Comparison of ENCODE assay signal across 18 cellular contexts in genomic region chr6:137188855-137189254, GRCh38. TPM values are rescaled to one million over a fixed set of nuclear protein-coding genes. Genes with fewer than 3 reads are reported as not detected.
A peak's percentile ranks its signal among the peaks of the same experiment; 100 is the strongest.
DNase-seq lines count a peak whose midpoint lies in the region; ATAC-seq and TF ChIP-seq lines count a peak whose summit lies in the region.
"Had no signal": no experiment of that assay in that cellular context is flagged by ENCODE, and none has a peak within 500 bp of the region (broad histone marks: within the 10 kb centered on the region; RNA-seq: fewer than 3 reads in every experiment).

No MANE protein-coding gene starts in this region.

- H3K79me2 ChIP-seq in GM23338 (replicated peaks; ENCODE audit: insufficient read depth) = no peaks in the 10 kb centered on the region

- no peak overlapping the region for H3K27ac Mint-ChIP-seq in GM23338
- H3K27ac Mint-ChIP-seq: activated naive CD4-positive, alpha-beta T cell treated with anti-CD3 and anti-CD28 coated beads, Interleukin-2, amount 10 ng/mL, durations not matched to agents 7 days and 5 days; CD8-positive, alpha-beta memory T cell; natural killer cell treated with Interleukin-12 subunit alpha and Interleukin-12 subunit beta and Interleukin-15 and Interleukin-18, amount 100 ng/mL, for 72 hours had no signal

- no peak overlapping the region for H3K4me3 Mint-ChIP-seq in GM23338
- H3K4me3 Mint-ChIP-seq: activated naive CD4-positive, alpha-beta T cell treated with anti-CD3 and anti-CD28 coated beads, Interleukin-2, amount 10 ng/mL, durations not matched to agents 7 days and 5 days; CD8-positive, alpha-beta memory T cell; natural killer cell treated with Interleukin-12 subunit alpha and Interleukin-12 subunit beta and Interleukin-15 and Interleukin-18, amount 100 ng/mL, for 72 hours had no signal

- H3K9me2 ChIP-seq in GM23338 (ENCODE audit: insufficient read depth) = no peaks in the 10 kb centered on the region

- H3K4me3 ChIP-seq in GM23338 = no peak overlapping the region
- H3K4me3 ChIP-seq: lung had no signal

- H3K4me1 ChIP-seq in GM23338 (ENCODE audit: insufficient read depth) = no peaks in the 10 kb centered on the region

- H3K9me3 Mint-ChIP-seq in GM23338 = peaks cover 86% of the 10 kb centered on the region
- H3K9me3 Mint-ChIP-seq: natural killer cell treated with Interleukin-12 subunit alpha and Interleukin-12 subunit beta and Interleukin-15 and Interleukin-18, amount 100 ng/mL, for 72 hours had no signal

- no peaks in the 10 kb centered on the region for H3F3A ChIP-seq in GM23338 (replicated peaks; ENCODE audit: low read depth)

- H3K27me3 Mint-ChIP-seq in GM23338 (ENCODE audit: insufficient read depth, low read depth, poor library complexity) = peaks cover 3% of the 10 kb centered on the region
- H3K27me3 Mint-ChIP-seq: natural killer cell treated with Interleukin-12 subunit alpha and Interleukin-12 subunit beta and Interleukin-15 and Interleukin-18, amount 100 ng/mL, for 72 hours had no signal

- ATAC-seq in GM23338 (no peak), GM19397 (IDR thresholded peaks at IDR 0.05; ENCODE audit: unreplicated experiment) (no peak)
- ATAC-seq: activated CD4-positive, CD25-positive, alpha-beta regulatory T cell treated with anti-CD3 and anti-CD28 coated beads, Interleukin-2, amount 50 U/mL, for 24 hours; natural killer cell treated with Interleukin-12 subunit alpha and Interleukin-12 subunit beta and Interleukin-15 and Interleukin-18, amount 100 ng/mL, for 72 hours; Panc1 had no signal

- no peak overlapping the region for H3K27ac ChIP-seq in GM23338 (ENCODE audit: low read depth)
- H3K27ac ChIP-seq: brain microvascular endothelial cell had no signal

- H2AFZ ChIP-seq in GM23338 = no peak overlapping the region

- peaks cover 53% of the 10 kb centered on the region for H3K36me3 Mint-ChIP-seq in GM23338 (ENCODE audit: low read depth)

- no peak overlapping the region for H3K4me2 ChIP-seq in GM23338

- no peak for TF ChIP-seq CTCF in GM23338 (conservative IDR thresholded peaks at IDR 0.05; ENCODE audit: low read depth in 2 of 2)

- H3K36me3 ChIP-seq in GM23338 (ENCODE audit: insufficient read depth) = peaks cover 40% of the 10 kb centered on the region
- H3K36me3 ChIP-seq: brain microvascular endothelial cell had no signal

- DNase-seq in DMS79 treated with DMSO at 0.1 percent for 48 hours (lab: John Stamatoyannopoulos, UW) (peak; percentile 6), DMS79 (lab: John Stamatoyannopoulos, UW) (no peak), GM23338 (ENCODE audit: low spot score) (peak; percentile 85), RPMI7951 (ENCODE audit: low read depth) (peak; percentile 33), glomerular visceral epithelial cell (ENCODE audit: extremely low spot score) (peak; percentile 5), cerebellar nuclear complex (lab: John Stamatoyannopoulos, UW) (no peak), NCI-H1048 (lab: John Stamatoyannopoulos, UW) (no peak)
- DNase-seq: activated naive CD4-positive, alpha-beta T cell treated with anti-CD3 and anti-CD28 coated beads, Interleukin-2, amount 10 ng/mL, durations not matched to agents 7 days and 5 days; brain microvascular endothelial cell; CD8-positive, alpha-beta memory T cell; NCI-H510A treated with DMSO at 0.1 percent for 48 hours; substantia nigra had no signal

- no peaks in the 10 kb centered on the region for H4K20me1 ChIP-seq in GM23338 (replicated peaks; ENCODE audit: insufficient read depth)

- H3K4me1 Mint-ChIP-seq in GM23338 = no peaks in the 10 kb centered on the region
- H3K4me1 Mint-ChIP-seq: activated naive CD4-positive, alpha-beta T cell treated with anti-CD3 and anti-CD28 coated beads, Interleukin-2, amount 10 ng/mL, durations not matched to agents 7 days and 5 days; CD8-positive, alpha-beta memory T cell had no signal

- no peaks in the 10 kb centered on the region for H3K27me3 ChIP-seq in GM23338 (ENCODE audit: insufficient read depth)
- H3K27me3 ChIP-seq: brain microvascular endothelial cell had no signal

TF ChIP-seq in GM23338, 12 proteins besides CTCF, POLR2A, EP300 and RAD21:
- no peak for TF ChIP-seq ZNF331 (CRISPR knock-in tag; IDR thresholded peaks at IDR 0.05; ENCODE audit: low read depth)
- 0 out of 2 replicates have a peak, but pooled peaks have one; percentile 31 for TF ChIP-seq ZNF114 (CRISPR knock-in tag; IDR thresholded peaks at IDR 0.05)

RNA-seq across cellular contexts. Expression of gene IL22RA2, which starts 15.4 kb away (rescaled TPM):
- total RNA-seq in GM23338 (2014; rRNA removed; shearing (Covaris generic)) = not detected in 2 replicates
- polyA plus RNA-seq in GM23338 (2016; fragmentation: Nextera tagmentation; extraction: Ambion mirVana) = not detected in 2 replicates
- not detected in 2 replicates for total RNA-seq in RPMI7951 (2014; rRNA removed; shearing (Covaris generic))
- total RNA-seq: CD8-positive, alpha-beta memory T cell; HT1080; natural killer cell treated with Interleukin-12 subunit alpha and Interleukin-12 subunit beta and Interleukin-15 and Interleukin-18, amount 100 ng/mL, for 72 hours had no signal
- polyA plus RNA-seq: CD8-positive, alpha-beta memory T cell had no signal

RNA-seq across cellular contexts. Expression of gene IFNGR1, which starts 30.3 kb away (rescaled TPM):
- 22.8 and 29.4 TPM in 2 replicates for total RNA-seq in GM23338 (2014; rRNA removed; shearing (Covaris generic))
- 21.3 and 23.2 TPM in 2 replicates for polyA plus RNA-seq in GM23338 (2016; fragmentation: Nextera tagmentation; extraction: Ambion mirVana)
- total RNA-seq in RPMI7951 (2014; rRNA removed; shearing (Covaris generic)) = 43.7 and 55.2 TPM in 2 replicates

Comparison
In these comparisons a context has a peak if more than half of its experiments do, and no peak if none do; other contexts are left out.
1. DNase-seq: peak in DMS79 treated with DMSO at 0.1 percent for 48 hours (single experiment), GM23338 (single experiment), RPMI7951 (single experiment) and glomerular visceral epithelial cell (single experiment); none in DMS79 (single experiment), cerebellar nuclear complex (0 of 2) and NCI-H1048 (single experiment).